Comparison of ENCODE assay signal across 1 cellular context in the genomic region with DNA sequence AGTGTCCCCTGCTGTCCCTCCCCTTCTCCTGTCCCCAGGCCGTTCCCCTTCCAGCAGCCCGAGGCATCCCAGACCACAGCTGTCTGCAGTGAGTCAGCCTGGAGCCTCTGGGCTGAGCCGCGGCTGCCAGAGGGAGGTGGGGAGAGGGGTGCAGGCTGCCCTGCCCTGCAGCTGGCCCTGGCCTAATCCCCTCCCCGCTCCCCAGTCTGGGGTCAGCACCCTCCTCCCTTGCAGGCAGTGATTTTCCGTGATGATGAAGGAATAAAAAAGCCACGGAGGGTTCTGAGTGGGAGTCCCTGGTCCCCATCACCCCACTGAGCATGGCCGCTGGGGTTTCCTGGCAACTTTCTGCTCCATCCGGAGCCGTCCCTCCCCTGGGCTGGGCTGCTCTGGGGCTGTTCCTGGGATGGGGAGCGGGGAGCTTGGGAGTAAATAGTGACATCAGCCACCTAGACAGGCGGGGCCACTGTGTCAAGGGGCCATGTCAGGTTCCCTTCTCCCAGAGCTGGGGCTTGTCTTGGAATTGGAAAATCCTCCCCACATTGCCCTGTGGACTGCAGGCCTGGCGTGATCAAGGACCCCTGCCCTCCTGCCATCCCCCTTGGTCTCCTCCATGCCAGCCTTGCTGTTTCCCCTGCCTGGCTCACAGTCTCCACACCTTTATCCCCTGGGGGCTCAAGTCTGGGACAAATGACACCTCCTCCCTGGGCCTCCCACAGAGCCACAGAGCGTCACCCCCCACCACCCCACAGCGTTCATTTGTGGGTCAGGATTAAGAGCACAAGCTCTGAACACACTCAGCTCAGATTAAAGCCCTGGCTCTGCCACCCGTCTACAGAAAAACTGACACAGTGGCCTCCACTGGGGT.
TF ChIP-seq lines count a peak whose summit lies in the region.

No MANE protein-coding gene starts in this region.

TF ChIP-seq in HepG2, 621 proteins besides CTCF, POLR2A, EP300 and RAD21 (continued from another document and continues in another):
- TF ChIP-seq, protein P1, sequence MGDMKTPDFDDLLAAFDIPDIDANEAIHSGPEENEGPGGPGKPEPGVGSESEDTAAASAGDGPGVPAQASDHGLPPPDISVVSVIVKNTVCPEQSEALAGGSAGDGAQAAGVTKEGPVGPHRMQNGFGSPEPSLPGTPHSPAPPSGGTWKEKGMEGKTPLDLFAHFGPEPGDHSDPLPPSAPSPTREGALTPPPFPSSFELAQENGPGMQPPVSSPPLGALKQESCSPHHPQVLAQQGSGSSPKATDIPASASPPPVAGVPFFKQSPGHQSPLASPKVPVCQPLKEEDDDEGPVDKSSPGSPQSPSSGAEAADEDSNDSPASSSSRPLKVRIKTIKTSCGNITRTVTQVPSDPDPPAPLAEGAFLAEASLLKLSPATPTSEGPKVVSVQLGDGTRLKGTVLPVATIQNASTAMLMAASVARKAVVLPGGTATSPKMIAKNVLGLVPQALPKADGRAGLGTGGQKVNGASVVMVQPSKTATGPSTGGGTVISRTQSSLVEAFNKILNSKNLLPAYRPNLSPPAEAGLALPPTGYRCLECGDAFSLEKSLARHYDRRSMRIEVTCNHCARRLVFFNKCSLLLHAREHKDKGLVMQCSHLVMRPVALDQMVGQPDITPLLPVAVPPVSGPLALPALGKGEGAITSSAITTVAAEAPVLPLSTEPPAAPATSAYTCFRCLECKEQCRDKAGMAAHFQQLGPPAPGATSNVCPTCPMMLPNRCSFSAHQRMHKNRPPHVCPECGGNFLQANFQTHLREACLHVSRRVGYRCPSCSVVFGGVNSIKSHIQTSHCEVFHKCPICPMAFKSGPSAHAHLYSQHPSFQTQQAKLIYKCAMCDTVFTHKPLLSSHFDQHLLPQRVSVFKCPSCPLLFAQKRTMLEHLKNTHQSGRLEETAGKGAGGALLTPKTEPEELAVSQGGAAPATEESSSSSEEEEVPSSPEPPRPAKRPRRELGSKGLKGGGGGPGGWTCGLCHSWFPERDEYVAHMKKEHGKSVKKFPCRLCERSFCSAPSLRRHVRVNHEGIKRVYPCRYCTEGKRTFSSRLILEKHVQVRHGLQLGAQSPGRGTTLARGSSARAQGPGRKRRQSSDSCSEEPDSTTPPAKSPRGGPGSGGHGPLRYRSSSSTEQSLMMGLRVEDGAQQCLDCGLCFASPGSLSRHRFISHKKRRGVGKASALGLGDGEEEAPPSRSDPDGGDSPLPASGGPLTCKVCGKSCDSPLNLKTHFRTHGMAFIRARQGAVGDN (CRISPR knock-in tag; IDR thresholded peaks at IDR 0.05) = peak; percentile 13; the same call in 1 of the 2 replicates
- TF ChIP-seq FOXA1 (IDR thresholded peaks at IDR 0.05) = no peak
- TF ChIP-seq FOXA1 (CRISPR knock-in tag; IDR thresholded peaks at IDR 0.05) = peak; percentile 47
- TF ChIP-seq GABPB1 (CRISPR knock-in tag; IDR thresholded peaks at IDR 0.05) = peak; percentile 51; the same call in 1 of the 2 replicates
- peak; percentile 26; the same call in 1 of the 2 replicates for TF ChIP-seq SALL1 (CRISPR knock-in tag; IDR thresholded peaks at IDR 0.05)
- no peak for TF ChIP-seq ZNF510 (CRISPR knock-in tag; IDR thresholded peaks at IDR 0.05; ENCODE audit: low read depth)
- TF ChIP-seq, protein P2, sequence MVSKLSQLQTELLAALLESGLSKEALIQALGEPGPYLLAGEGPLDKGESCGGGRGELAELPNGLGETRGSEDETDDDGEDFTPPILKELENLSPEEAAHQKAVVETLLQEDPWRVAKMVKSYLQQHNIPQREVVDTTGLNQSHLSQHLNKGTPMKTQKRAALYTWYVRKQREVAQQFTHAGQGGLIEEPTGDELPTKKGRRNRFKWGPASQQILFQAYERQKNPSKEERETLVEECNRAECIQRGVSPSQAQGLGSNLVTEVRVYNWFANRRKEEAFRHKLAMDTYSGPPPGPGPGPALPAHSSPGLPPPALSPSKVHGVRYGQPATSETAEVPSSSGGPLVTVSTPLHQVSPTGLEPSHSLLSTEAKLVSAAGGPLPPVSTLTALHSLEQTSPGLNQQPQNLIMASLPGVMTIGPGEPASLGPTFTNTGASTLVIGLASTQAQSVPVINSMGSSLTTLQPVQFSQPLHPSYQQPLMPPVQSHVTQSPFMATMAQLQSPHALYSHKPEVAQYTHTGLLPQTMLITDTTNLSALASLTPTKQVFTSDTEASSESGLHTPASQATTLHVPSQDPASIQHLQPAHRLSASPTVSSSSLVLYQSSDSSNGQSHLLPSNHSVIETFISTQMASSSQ (IDR thresholded peaks at IDR 0.05; ENCODE audit: low read depth) = no peak
- TF ChIP-seq, protein P2 (CRISPR knock-in tag; IDR thresholded peaks at IDR 0.05; ENCODE audit: borderline replicate concordance) = 0 out of 2 replicates have a peak, but pooled peaks have one; percentile 33
- TF ChIP-seq ZNF7 (CRISPR knock-in tag; IDR thresholded peaks at IDR 0.05) = no peak
- TF ChIP-seq, protein P3, sequence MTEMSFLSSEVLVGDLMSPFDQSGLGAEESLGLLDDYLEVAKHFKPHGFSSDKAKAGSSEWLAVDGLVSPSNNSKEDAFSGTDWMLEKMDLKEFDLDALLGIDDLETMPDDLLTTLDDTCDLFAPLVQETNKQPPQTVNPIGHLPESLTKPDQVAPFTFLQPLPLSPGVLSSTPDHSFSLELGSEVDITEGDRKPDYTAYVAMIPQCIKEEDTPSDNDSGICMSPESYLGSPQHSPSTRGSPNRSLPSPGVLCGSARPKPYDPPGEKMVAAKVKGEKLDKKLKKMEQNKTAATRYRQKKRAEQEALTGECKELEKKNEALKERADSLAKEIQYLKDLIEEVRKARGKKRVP (CRISPR knock-in tag; IDR thresholded peaks at IDR 0.05) = peak in 1 of 2 experiments; percentile 46; a peak in 1 of 4 replicates
- TF ChIP-seq, protein P4, sequence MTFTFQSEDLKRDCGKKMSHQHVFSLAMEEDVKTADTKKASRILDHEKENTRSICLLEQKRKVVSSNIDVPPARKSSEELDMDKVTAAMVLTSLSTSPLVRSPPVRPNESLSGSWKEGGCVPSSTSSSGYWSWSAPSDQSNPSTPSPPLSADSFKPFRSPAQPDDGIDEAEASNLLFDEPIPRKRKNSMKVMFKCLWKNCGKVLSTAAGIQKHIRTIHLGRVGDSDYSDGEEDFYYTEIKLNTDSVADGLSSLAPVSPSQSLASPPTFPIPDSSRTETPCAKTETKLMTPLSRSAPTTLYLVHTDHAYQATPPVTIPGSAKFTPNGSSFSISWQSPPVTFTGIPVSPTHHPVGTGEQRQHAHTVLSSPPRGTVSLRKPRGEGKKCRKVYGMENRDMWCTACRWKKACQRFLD (CRISPR knock-in tag; IDR thresholded peaks at IDR 0.05; ENCODE audit: borderline replicate concordance) = 0 out of 2 replicates have a peak, but pooled peaks have one; percentile 38
- TF ChIP-seq TSC22D2 (CRISPR knock-in tag; IDR thresholded peaks at IDR 0.05; ENCODE audit: borderline replicate concordance) = peak; percentile 61; the same call in 1 of the 2 replicates
- TF ChIP-seq, protein P5, sequence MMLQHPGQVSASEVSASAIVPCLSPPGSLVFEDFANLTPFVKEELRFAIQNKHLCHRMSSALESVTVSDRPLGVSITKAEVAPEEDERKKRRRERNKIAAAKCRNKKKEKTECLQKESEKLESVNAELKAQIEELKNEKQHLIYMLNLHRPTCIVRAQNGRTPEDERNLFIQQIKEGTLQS (CRISPR knock-in tag; IDR thresholded peaks at IDR 0.05) = 0 out of 2 replicates have a peak, but pooled peaks have one; percentile 14
- TF ChIP-seq, protein P6, sequence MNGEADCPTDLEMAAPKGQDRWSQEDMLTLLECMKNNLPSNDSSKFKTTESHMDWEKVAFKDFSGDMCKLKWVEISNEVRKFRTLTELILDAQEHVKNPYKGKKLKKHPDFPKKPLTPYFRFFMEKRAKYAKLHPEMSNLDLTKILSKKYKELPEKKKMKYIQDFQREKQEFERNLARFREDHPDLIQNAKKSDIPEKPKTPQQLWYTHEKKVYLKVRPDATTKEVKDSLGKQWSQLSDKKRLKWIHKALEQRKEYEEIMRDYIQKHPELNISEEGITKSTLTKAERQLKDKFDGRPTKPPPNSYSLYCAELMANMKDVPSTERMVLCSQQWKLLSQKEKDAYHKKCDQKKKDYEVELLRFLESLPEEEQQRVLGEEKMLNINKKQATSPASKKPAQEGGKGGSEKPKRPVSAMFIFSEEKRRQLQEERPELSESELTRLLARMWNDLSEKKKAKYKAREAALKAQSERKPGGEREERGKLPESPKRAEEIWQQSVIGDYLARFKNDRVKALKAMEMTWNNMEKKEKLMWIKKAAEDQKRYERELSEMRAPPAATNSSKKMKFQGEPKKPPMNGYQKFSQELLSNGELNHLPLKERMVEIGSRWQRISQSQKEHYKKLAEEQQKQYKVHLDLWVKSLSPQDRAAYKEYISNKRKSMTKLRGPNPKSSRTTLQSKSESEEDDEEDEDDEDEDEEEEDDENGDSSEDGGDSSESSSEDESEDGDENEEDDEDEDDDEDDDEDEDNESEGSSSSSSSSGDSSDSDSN (CRISPR knock-in tag; IDR thresholded peaks at IDR 0.05) = peak; percentile 21; the same call in 1 of the 2 replicates
- TF ChIP-seq MLLT10 (CRISPR knock-in tag; IDR thresholded peaks at IDR 0.05) = no peak
- peak; percentile 60 for TF ChIP-seq SAP130 (CRISPR knock-in tag; IDR thresholded peaks at IDR 0.05; ENCODE audit: low read depth)
- TF ChIP-seq, protein P7, sequence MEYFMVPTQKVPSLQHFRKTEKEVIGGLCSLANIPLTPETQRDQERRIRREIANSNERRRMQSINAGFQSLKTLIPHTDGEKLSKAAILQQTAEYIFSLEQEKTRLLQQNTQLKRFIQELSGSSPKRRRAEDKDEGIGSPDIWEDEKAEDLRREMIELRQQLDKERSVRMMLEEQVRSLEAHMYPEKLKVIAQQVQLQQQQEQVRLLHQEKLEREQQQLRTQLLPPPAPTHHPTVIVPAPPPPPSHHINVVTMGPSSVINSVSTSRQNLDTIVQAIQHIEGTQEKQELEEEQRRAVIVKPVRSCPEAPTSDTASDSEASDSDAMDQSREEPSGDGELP (IDR thresholded peaks at IDR 0.05; ENCODE audit: borderline replicate concordance, low read depth) = peak; percentile 73; the same call in 1 of the 2 replicates
- TF ChIP-seq ZKSCAN8 (CRISPR knock-in tag; IDR thresholded peaks at IDR 0.05; ENCODE audit: borderline replicate concordance) = no peak
- no peak for TF ChIP-seq ZFAT (CRISPR knock-in tag; conservative IDR thresholded peaks at IDR 0.05)
- TF ChIP-seq KLF12 (CRISPR knock-in tag; IDR thresholded peaks at IDR 0.05; ENCODE audit: borderline replicate concordance) = no peak
- TF ChIP-seq ZNF543 (CRISPR knock-in tag; IDR thresholded peaks at IDR 0.05) = 0 out of 2 replicates have a peak, but pooled peaks have one; percentile 68
- no peak for TF ChIP-seq ADNP (CRISPR knock-in tag; IDR thresholded peaks at IDR 0.05)
- TF ChIP-seq TBX2 (CRISPR knock-in tag; IDR thresholded peaks at IDR 0.05; ENCODE audit: borderline replicate concordance) = peak; percentile 18; the same call in 1 of the 2 replicates
- 0 out of 2 replicates have a peak, but pooled peaks have one; percentile 4 for TF ChIP-seq HNRNPL (IDR thresholded peaks at IDR 0.05; ENCODE audit: low read depth, low read length)
- TF ChIP-seq, protein P8, sequence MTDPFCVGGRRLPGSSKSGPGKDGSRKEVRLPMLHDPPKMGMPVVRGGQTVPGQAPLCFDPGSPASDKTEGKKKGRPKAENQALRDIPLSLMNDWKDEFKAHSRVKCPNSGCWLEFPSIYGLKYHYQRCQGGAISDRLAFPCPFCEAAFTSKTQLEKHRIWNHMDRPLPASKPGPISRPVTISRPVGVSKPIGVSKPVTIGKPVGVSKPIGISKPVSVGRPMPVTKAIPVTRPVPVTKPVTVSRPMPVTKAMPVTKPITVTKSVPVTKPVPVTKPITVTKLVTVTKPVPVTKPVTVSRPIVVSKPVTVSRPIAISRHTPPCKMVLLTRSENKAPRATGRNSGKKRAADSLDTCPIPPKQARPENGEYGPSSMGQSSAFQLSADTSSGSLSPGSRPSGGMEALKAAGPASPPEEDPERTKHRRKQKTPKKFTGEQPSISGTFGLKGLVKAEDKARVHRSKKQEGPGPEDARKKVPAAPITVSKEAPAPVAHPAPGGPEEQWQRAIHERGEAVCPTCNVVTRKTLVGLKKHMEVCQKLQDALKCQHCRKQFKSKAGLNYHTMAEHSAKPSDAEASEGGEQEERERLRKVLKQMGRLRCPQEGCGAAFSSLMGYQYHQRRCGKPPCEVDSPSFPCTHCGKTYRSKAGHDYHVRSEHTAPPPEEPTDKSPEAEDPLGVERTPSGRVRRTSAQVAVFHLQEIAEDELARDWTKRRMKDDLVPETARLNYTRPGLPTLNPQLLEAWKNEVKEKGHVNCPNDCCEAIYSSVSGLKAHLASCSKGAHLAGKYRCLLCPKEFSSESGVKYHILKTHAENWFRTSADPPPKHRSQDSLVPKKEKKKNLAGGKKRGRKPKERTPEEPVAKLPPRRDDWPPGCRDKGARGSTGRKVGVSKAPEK (CRISPR knock-in tag; IDR thresholded peaks at IDR 0.05; ENCODE audit: borderline replicate concordance) = no peak
- TF ChIP-seq RBFOX2 (IDR thresholded peaks at IDR 0.05; ENCODE audit: low read depth, low read length) = 0 out of 2 replicates have a peak, but pooled peaks have one; percentile 28
- TF ChIP-seq SRF (IDR thresholded peaks at IDR 0.05; ENCODE audit: low read depth, low read length) = no peak
- no peak for TF ChIP-seq MEF2D (CRISPR knock-in tag; IDR thresholded peaks at IDR 0.05)
- no peak for TF ChIP-seq ARHGAP35 (CRISPR knock-in tag; IDR thresholded peaks at IDR 0.05; ENCODE audit: borderline replicate concordance)
